ENCODE assay signal across 19 cellular contexts in the genomic region with DNA sequence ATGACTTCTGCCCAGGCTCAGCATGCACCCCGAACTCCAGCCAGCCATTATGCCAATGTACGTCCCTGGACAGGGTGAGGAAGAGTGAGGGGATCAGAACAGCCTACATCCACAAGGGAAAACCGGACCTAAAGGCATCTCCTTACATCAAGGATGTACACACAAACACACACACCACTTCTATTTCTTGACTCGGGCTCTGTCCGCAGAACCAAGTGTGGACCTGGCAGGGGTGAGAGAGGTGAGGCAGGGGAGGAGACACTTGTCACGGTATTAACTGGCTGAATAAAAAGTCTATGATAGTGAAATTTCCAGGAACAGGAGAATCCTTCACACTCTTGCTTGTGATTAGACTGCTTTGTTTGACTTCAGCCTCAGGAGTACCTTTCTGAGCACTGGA. TPM values are rescaled to one million over a fixed set of nuclear protein-coding genes. Genes with fewer than 3 reads are reported as not detected.
DNase-seq lines count a peak whose midpoint lies in the region; ATAC-seq and TF ChIP-seq lines count a peak whose summit lies in the region.
"Had no signal": no experiment of that assay in that cellular context is flagged by ENCODE, and none has a peak within 500 bp of the region (broad histone marks: within the 10 kb centered on the region; RNA-seq: fewer than 3 reads in every experiment).

No MANE protein-coding gene starts in this region.

- ATAC-seq in HG02678 (IDR thresholded peaks at IDR 0.05; ENCODE audit: unreplicated experiment) (no peak), GM21381 (IDR thresholded peaks at IDR 0.05; ENCODE audit: unreplicated experiment) (no peak)

- peaks cover 50% of the 10 kb centered on the region for H3K4me1 Mint-ChIP-seq in HFFc6 (ENCODE audit: low read depth)

- H3K9ac ChIP-seq in mucosa of stomach (ENCODE audit: low read length) (peak overlapping the region; percentile 10), subcutaneous abdominal adipose tissue (ENCODE audit: low read length in 5 of 5) (peak overlapping the region in 1 of 5 donors; percentile 54)

- H3K4me3 Mint-ChIP-seq in HFFc6: peak overlapping the region; percentile 94; the same call in 1 of the 2 replicates
- H3K4me3 Mint-ChIP-seq: B cell; stimulated activated naive CD8-positive, alpha-beta T cell treated with anti-CD3 and anti-CD28 coated beads, Interleukin-15, Interleukin-2, amounts not matched to agents 100 ng/mL and 50 ng/mL, for 24 hours had no signal

- H3K27ac ChIP-seq in coronary artery (peak overlapping the region; percentile 83 to 94), subcutaneous abdominal adipose tissue (ENCODE audit: low read depth, low read length) (peak overlapping the region; percentile 46)

- no peak for TF ChIP-seq CTCF in HFFc6 (IDR thresholded peaks at IDR 0.05)
- TF ChIP-seq CTCF in coronary artery (IDR thresholded peaks at IDR 0.05): no peak

- H3K27me3 ChIP-seq in mucosa of stomach (ENCODE audit: control insufficient read depth, insufficient read depth, low read length) (peaks cover 33% of the 10 kb centered on the region), subcutaneous abdominal adipose tissue (ENCODE audit: control insufficient read depth in 5 of 5, insufficient read depth in 4 of 5, low read length in 5 of 5) (peaks cover 0 to 18% (median 9%) of the 10 kb centered on the region in 5 donors)

- H3K9me3 ChIP-seq in mucosa of stomach (ENCODE audit: control insufficient read depth, low read length) (no peaks in the 10 kb centered on the region), subcutaneous abdominal adipose tissue (ENCODE audit: control insufficient read depth in 5 of 5, low read length in 5 of 5) (no peaks in the 10 kb centered on the region)
- H3K9me3 ChIP-seq: MG63 had no signal

- H3K36me3 ChIP-seq in mucosa of stomach (ENCODE audit: control insufficient read depth, insufficient read depth, low read length) (no peaks in the 10 kb centered on the region), subcutaneous abdominal adipose tissue (ENCODE audit: control insufficient read depth in 5 of 5, insufficient read depth in 5 of 5, low read length in 5 of 5) (no peaks in the 10 kb centered on the region)
- H3K36me3 ChIP-seq: MG63 had no signal

- 0 out of 2 replicates have a peak, but pooled peaks cover 4% of the 10 kb centered on the region for H3K36me3 Mint-ChIP-seq in HFFc6 (ENCODE audit: low read depth)

- H3K4me3 ChIP-seq in coronary artery: peak overlapping the region; percentile 93
- H3K4me3 ChIP-seq in mucosa of stomach (ENCODE audit: low read length): no peak overlapping the region
- H3K4me3 ChIP-seq in subcutaneous abdominal adipose tissue (ENCODE audit: low read depth in 1 of 5, low read length in 5 of 5): peak overlapping the region; percentile 70 to 81 (median 80)
- H3K4me3 ChIP-seq: MG63 had no signal

- no peak overlapping the region for H3K27ac Mint-ChIP-seq in HFFc6
- H3K27ac Mint-ChIP-seq: B cell; stimulated activated naive CD8-positive, alpha-beta T cell treated with anti-CD3 and anti-CD28 coated beads, Interleukin-15, Interleukin-2, amounts not matched to agents 100 ng/mL and 50 ng/mL, for 24 hours had no signal

- peaks cover 20% of the 10 kb centered on the region for H3K4me1 ChIP-seq in mucosa of stomach (ENCODE audit: control insufficient read depth, insufficient read depth, low read length)
- peaks cover 3 to 56% (median 49%) of the 10 kb centered on the region in 5 donors for H3K4me1 ChIP-seq in subcutaneous abdominal adipose tissue (ENCODE audit: control insufficient read depth in 5 of 5, insufficient read depth in 5 of 5, low read length in 5 of 5)

- DNase-seq in HFFc6 (no peak), coronary artery (ENCODE audit: low spot score) (no peak), NCI-H1694 (lab: John Stamatoyannopoulos, UW) (no peak), putamen (ENCODE audit: low spot score) (no peak)
- DNase-seq: activated CD8-positive, alpha-beta memory T cell treated with anti-CD3 and anti-CD28 coated beads, Interleukin-2, amount 50 U/mL, for 4 hours; activated naive CD4-positive, alpha-beta T cell; Calu3; HCEC 1CT; MG63; NCI-H187; NCI-H446 treated with DMSO at 0.1 percent for 48 hours; SHP77 treated with DMSO at 0.1 percent for 48 hours; T-helper 2 cell had no signal

- H3K9me3 Mint-ChIP-seq in HFFc6: no peaks in the 10 kb centered on the region
- H3K9me3 Mint-ChIP-seq: stimulated activated naive CD8-positive, alpha-beta T cell treated with anti-CD3 and anti-CD28 coated beads, Interleukin-15, Interleukin-2, amounts not matched to agents 100 ng/mL and 50 ng/mL, for 24 hours had no signal

- peaks cover 1% of the 10 kb centered on the region for H3K27me3 Mint-ChIP-seq in HFFc6 (ENCODE audit: insufficient read depth)

RNA-seq across cellular contexts. Expression of a gene that starts 2.3 kb away (rescaled TPM):
- total RNA-seq in HFFc6 (2021; fragmentation: NEBNext Ultra II Directional; extraction: Animal tissue kit (Norgen Biotek cat#: 25700)): 10 to 100 TPM; 19.0 to 37.4 (median 36.5) TPM
- total RNA-seq: B cell, Calu3 had no signal

RNA-seq across cellular contexts. Expression of a gene that starts 11.3 kb away (rescaled TPM):
- 100 to 1,000 TPM; 114 to 128 (median 122) TPM for total RNA-seq in HFFc6 (2021; fragmentation: NEBNext Ultra II Directional; extraction: Animal tissue kit (Norgen Biotek cat#: 25700))

RNA-seq across cellular contexts. Expression of a gene that starts 38.4 kb away (rescaled TPM):
- total RNA-seq in HFFc6 (2021; fragmentation: NEBNext Ultra II Directional; extraction: Animal tissue kit (Norgen Biotek cat#: 25700)): 10 to 100 TPM; 66.6 to 82.5 (median 76.4) TPM

RNA-seq across cellular contexts. Expression of a gene that starts 55.3 kb away (rescaled TPM):
- total RNA-seq in HFFc6 (2021; fragmentation: NEBNext Ultra II Directional; extraction: Animal tissue kit (Norgen Biotek cat#: 25700)): 10 to 100 TPM; 29.8 to 49.6 (median 39.9) TPM
- total RNA-seq: B cell had no signal
